ENCODE assay signal across 11 cellular contexts in the genomic region with DNA sequence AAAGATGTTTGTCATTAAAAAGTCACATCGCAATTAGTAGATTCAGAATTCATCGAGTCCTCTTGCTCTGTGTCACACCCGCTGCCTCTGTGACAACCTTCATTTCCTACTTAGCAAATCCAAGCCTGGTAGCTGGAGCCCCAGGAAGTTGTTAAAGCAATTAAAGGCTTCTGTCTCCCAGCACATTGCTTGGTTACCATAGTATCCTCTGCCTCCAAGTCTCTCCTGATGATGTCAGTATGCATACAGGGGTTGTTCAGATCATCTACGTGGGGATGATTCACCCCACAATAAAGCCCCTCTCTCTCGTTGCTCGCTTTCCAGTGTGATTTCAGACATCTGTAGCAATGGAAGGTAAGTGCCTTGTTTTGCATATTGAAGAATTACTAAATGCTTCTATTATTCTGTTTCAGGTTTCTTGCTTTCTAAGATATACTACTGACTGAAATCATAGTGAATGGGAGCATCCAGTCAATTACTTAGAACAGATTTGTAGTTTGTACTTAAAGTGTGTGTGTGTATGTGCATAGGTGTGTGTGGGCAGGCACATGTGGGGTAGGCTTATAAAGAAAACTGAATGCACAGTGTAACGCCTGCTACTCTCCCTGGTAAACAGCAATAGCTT. TPM values are rescaled to one million over a fixed set of nuclear protein-coding genes. Genes with fewer than 3 reads are reported as not detected.
DNase-seq lines count a peak whose midpoint lies in the region; ATAC-seq and TF ChIP-seq lines count a peak whose summit lies in the region.
"Had no signal": no experiment of that assay in that cellular context is flagged by ENCODE, and none has a peak within 500 bp of the region (broad histone marks: within the 10 kb centered on the region; RNA-seq: fewer than 3 reads in every experiment).

No MANE protein-coding gene starts in this region.

- no peaks in the 10 kb centered on the region for H3K27me3 ChIP-seq in NT2/D1 (ENCODE audit: insufficient read depth, insufficient read length)
- H3K27me3 ChIP-seq: heart right ventricle had no signal

- H3K9ac ChIP-seq in NT2/D1 (ENCODE audit: insufficient read length, low read depth), result no peak overlapping the region

- no peak for TF ChIP-seq CTCF in glutamatergic neuron (IDR thresholded peaks at IDR 0.05; ENCODE audit: partially characterized antibody, unreplicated experiment)

- H3K4me3 ChIP-seq in NT2/D1 (ENCODE audit: insufficient read length, low read depth), result no peak overlapping the region
- H3K4me3 ChIP-seq: heart right ventricle had no signal

- no peaks in the 10 kb centered on the region for H3K4me1 ChIP-seq in NT2/D1 (ENCODE audit: insufficient read depth, insufficient read length)

- DNase-seq in A172 (ENCODE audit: low spot score), result peak; percentile 68
- peak; percentile 23 for DNase-seq in HT-29 (ENCODE audit: low spot score)
- peak; percentile 35 for DNase-seq in NT2/D1 (ENCODE audit: low read depth, low spot score)
- no peak for DNase-seq in glutamatergic neuron
- DNase-seq in GM19238 (ENCODE audit: insufficient read length, low spot score), result no peak
- DNase-seq in activated CD4-positive, CD25-positive, alpha-beta regulatory T cell (lab: John Stamatoyannopoulos, UW), result no peak
- no peak for DNase-seq in NK-92 treated with Interleukin-12 subunit alpha and Interleukin-12 subunit beta, amount 100 ng/mL, for 24 hours (lab: John Stamatoyannopoulos, UW)
- DNase-seq: CD4-positive, CD25-positive, alpha-beta regulatory T cell; heart right ventricle; T-helper 1 cell had no signal

- peaks cover 9% of the 10 kb centered on the region for H3K27me3 Mint-ChIP-seq in glutamatergic neuron (ENCODE audit: unreplicated experiment)
- H3K27me3 Mint-ChIP-seq: CD4-positive, CD25-positive, alpha-beta regulatory T cell had no signal

- no peaks in the 10 kb centered on the region for H3K36me3 Mint-ChIP-seq in glutamatergic neuron (ENCODE audit: unreplicated experiment)

- H3K36me3 ChIP-seq in NT2/D1 (ENCODE audit: insufficient read depth, insufficient read length, low read length), result no peaks in the 10 kb centered on the region
- H3K36me3 ChIP-seq: heart right ventricle had no signal

- H3K9me3 Mint-ChIP-seq in glutamatergic neuron (ENCODE audit: unreplicated experiment), result peaks cover 3% of the 10 kb centered on the region
- H3K9me3 Mint-ChIP-seq: CD4-positive, CD25-positive, alpha-beta regulatory T cell had no signal

- H3K4me1 Mint-ChIP-seq in glutamatergic neuron (ENCODE audit: low read depth, unreplicated experiment), result peaks cover 45% of the 10 kb centered on the region

- ATAC-seq in HG03342 (IDR thresholded peaks at IDR 0.05; ENCODE audit: unreplicated experiment), result no peak

- peak overlapping the region; percentile 87 for H3K4me3 Mint-ChIP-seq in glutamatergic neuron (ENCODE audit: unreplicated experiment)
- H3K4me3 Mint-ChIP-seq: CD4-positive, CD25-positive, alpha-beta regulatory T cell had no signal

- H3K27ac Mint-ChIP-seq in glutamatergic neuron (ENCODE audit: unreplicated experiment), result peak overlapping the region; percentile 88

- no peaks in the 10 kb centered on the region for H3K9me3 ChIP-seq in NT2/D1 (ENCODE audit: insufficient read depth, low read length)
- H3K9me3 ChIP-seq: heart right ventricle had no signal

RNA-seq across cellular contexts. Expression of a gene that starts 52.9 kb away (rescaled TPM):
- total RNA-seq in A172 (2014; rRNA removed; shearing (Covaris generic)), result 190 and 218 TPM in 2 replicates
- 108 and 119 TPM in 2 replicates for total RNA-seq in HT-29 (2014; rRNA removed; shearing (Covaris generic))
- total RNA-seq in glutamatergic neuron (ENCODE audit: unreplicated experiment), result 192 TPM

Comparison
In these comparisons a context has a peak if more than half of its experiments do, and no peak if none do; other contexts are left out.
1. DNase-seq: peak in A172 (single experiment), HT-29 (single experiment) and NT2/D1 (single experiment); none in glutamatergic neuron (single experiment), GM19238 (single experiment), activated CD4-positive, CD25-positive, alpha-beta regulatory T cell (0 of 4) and NK-92 treated with Interleukin-12 subunit alpha and Interleukin-12 subunit beta, amount 100 ng/mL, for 24 hours (single experiment).